ENCODE assay signal across 1 cellular context in the genomic region with DNA sequence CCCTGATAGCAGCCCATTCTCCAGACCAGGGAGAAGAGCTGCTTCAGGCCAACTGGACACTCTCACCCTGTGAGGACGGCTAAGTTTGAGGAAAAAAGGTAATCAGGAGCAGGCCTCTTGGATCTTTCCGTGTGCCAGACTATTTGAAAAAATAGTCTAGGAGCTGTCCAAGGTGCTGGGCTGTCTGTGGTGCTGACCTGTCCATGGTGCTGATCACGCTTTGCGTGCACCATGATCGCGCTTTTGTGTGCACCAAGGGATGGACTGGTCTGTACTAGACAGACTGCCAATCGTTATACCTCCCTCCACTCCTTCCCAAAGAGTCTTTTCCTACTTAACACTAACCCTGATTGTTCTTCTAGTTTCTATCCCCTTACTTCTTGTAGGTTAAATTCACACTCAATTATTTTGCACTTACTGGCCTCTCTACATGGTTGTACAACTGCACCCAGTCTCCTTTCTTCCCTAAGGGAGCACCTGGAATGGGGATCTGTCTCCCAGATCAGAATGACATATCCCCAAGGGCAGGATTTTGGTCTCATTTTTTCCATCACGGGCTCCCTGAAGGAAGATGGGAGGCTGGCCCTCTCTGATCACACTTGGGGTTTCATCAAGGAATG.
TF ChIP-seq lines count a peak whose summit lies in the region.

No MANE protein-coding gene starts in this region.

TF ChIP-seq in A549, 52 proteins besides CTCF, POLR2A, EP300 and RAD21 (continued from another document):
- TF ChIP-seq, protein P1, sequence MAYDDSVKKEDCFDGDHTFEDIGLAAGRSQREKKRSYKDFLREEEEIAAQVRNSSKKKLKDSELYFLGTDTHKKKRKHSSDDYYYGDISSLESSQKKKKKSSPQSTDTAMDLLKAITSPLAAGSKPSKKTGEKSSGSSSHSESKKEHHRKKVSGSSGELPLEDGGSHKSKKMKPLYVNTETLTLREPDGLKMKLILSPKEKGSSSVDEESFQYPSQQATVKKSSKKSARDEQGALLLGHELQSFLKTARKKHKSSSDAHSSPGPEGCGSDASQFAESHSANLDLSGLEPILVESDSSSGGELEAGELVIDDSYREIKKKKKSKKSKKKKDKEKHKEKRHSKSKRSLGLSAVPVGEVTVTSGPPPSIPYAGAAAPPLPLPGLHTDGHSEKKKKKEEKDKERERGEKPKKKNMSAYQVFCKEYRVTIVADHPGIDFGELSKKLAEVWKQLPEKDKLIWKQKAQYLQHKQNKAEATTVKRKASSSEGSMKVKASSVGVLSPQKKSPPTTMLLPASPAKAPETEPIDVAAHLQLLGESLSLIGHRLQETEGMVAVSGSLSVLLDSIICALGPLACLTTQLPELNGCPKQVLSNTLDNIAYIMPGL (CRISPR knock-in tag; IDR thresholded peaks at IDR 0.05; ENCODE audit: borderline replicate concordance), result no peak
- TF ChIP-seq FOSB (CRISPR knock-in tag; IDR thresholded peaks at IDR 0.05), result no peak
- no peak for TF ChIP-seq CBX8 (IDR thresholded peaks at IDR 0.05)
- TF ChIP-seq, protein P2, sequence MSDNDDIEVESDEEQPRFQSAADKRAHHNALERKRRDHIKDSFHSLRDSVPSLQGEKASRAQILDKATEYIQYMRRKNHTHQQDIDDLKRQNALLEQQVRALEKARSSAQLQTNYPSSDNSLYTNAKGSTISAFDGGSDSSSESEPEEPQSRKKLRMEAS (IDR thresholded peaks at IDR 0.05), result no peak
- TF ChIP-seq CHD4 (IDR thresholded peaks at IDR 0.05; ENCODE audit: borderline replicate concordance), result no peak
- peak; percentile 100 for TF ChIP-seq EHMT2 (IDR thresholded peaks at IDR 0.05; ENCODE audit: low read depth)
- TF ChIP-seq PHF8 (IDR thresholded peaks at IDR 0.05; ENCODE audit: borderline replicate concordance, low read depth), result no peak
- no peak for TF ChIP-seq RCOR1 (IDR thresholded peaks at IDR 0.05; ENCODE audit: low read depth, low read length)
- TF ChIP-seq, protein P3, sequence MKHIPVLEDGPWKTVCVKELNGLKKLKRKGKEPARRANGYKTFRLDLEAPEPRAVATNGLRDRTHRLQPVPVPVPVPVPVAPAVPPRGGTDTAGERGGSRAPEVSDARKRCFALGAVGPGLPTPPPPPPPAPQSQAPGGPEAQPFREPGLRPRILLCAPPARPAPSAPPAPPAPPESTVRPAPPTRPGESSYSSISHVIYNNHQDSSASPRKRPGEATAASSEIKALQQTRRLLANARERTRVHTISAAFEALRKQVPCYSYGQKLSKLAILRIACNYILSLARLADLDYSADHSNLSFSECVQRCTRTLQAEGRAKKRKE (CRISPR knock-in tag; IDR thresholded peaks at IDR 0.05; ENCODE audit: low read depth), result peak; percentile 81; the same call in 1 of the 2 replicates
- peak; percentile 62; the same call in 1 of the 2 replicates for TF ChIP-seq FOXS1 (CRISPR knock-in tag; IDR thresholded peaks at IDR 0.05)
- no peak for TF ChIP-seq HOXA7 (CRISPR knock-in tag; IDR thresholded peaks at IDR 0.05)
- TF ChIP-seq, protein P4, sequence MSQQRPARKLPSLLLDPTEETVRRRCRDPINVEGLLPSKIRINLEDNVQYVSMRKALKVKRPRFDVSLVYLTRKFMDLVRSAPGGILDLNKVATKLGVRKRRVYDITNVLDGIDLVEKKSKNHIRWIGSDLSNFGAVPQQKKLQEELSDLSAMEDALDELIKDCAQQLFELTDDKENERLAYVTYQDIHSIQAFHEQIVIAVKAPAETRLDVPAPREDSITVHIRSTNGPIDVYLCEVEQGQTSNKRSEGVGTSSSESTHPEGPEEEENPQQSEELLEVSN (IDR thresholded peaks at IDR 0.05; ENCODE audit: borderline replicate concordance, low read depth), result no peak
- peak; percentile 68; the same call in 1 of the 2 replicates for TF ChIP-seq ZNF302 (CRISPR knock-in tag; IDR thresholded peaks at IDR 0.05)
- peak; percentile 69; the same call in 1 of the 2 replicates for TF ChIP-seq HOXB13 (CRISPR knock-in tag; IDR thresholded peaks at IDR 0.05; ENCODE audit: low read depth)
- no peak for TF ChIP-seq KDM1A (IDR thresholded peaks at IDR 0.05; ENCODE audit: low read depth)
- TF ChIP-seq MYC (IDR thresholded peaks at IDR 0.05; ENCODE audit: borderline replicate concordance, low read length), result no peak
- no peak for TF ChIP-seq FOSL2 (IDR thresholded peaks at IDR 0.05)
- no peak for TF ChIP-seq FOSL2 (CRISPR knock-in tag; IDR thresholded peaks at IDR 0.05)
- TF ChIP-seq JUN (IDR thresholded peaks at IDR 0.05), result no peak
- TF ChIP-seq POLR2AphosphoS2 (conservative IDR thresholded peaks at IDR 0.05; ENCODE audit: low read length), result no peak
- TF ChIP-seq ZC3H11A (IDR thresholded peaks at IDR 0.05), result no peak
- TF ChIP-seq CBX2 (IDR thresholded peaks at IDR 0.05; ENCODE audit: borderline replicate concordance, low read depth), result no peak
- no peak for TF ChIP-seq RARB (CRISPR knock-in tag; IDR thresholded peaks at IDR 0.05)
- TF ChIP-seq NR3C1 (IDR thresholded peaks at IDR 0.05), result no peak
- TF ChIP-seq, protein P5, sequence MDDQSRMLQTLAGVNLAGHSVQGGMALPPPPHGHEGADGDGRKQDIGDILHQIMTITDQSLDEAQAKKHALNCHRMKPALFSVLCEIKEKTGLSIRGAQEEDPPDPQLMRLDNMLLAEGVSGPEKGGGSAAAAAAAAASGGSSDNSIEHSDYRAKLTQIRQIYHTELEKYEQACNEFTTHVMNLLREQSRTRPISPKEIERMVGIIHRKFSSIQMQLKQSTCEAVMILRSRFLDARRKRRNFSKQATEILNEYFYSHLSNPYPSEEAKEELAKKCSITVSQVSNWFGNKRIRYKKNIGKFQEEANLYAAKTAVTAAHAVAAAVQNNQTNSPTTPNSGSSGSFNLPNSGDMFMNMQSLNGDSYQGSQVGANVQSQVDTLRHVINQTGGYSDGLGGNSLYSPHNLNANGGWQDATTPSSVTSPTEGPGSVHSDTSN (IDR thresholded peaks at IDR 0.05), result no peak
TF ChIP-seq in A549: peak in this region for 11.
